In genomic region chr1:94650301-94650700, GRCh38 we compare ENCODE assay signal across 1 cellular context.
TF ChIP-seq lines count a peak whose summit lies in the region.

No MANE protein-coding gene starts in this region.

TF ChIP-seq in HCT116, 20 proteins besides CTCF, POLR2A, EP300 and RAD21 (continued from another document):
- TF ChIP-seq REST (IDR thresholded peaks at IDR 0.05; ENCODE audit: low read depth) = no peak
- no peak for TF ChIP-seq EGR1 (IDR thresholded peaks at IDR 0.05; ENCODE audit: low read depth)
